1 cellular context compared by ENCODE assay signal in the genomic region with DNA sequence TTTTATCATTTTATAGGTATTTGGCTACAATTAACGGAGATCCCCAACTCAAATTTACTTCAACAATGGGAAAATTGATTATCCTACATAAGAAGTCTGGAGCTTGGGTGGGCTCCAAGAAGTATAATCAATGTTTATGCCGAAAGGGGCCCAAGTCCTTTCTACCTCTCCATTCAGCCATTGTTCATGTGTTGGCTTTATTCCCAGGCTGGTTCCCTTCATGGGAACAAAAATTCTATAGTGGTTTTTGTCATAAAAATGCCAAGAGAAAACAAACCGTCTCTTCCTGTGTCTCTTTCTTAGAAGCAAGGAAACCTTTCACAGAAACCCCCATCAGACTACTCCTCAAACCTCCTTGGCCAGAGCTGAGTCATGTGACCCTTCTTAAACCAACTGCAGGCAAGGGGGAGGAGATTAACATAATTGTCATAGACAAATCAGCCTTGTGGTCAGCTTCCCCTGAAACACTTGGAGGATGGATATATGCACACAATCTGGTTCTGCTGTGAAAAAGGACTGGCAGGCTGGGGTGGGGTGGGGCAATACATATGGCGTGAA.
TF ChIP-seq lines count a peak whose summit lies in the region.

No MANE protein-coding gene starts in this region.

TF ChIP-seq in Ishikawa, 13 proteins besides CTCF, POLR2A, EP300 and RAD21 (continued from another document):
- TF ChIP-seq EGR1 (IDR thresholded peaks at IDR 0.05) (no peak), YY1 (IDR thresholded peaks at IDR 0.05; ENCODE audit: low read depth) (no peak), TCF12 (IDR thresholded peaks at IDR 0.05; ENCODE audit: low read depth) (no peak), USF1 (IDR thresholded peaks at IDR 0.05) (peak; percentile 59; the same call in 1 of the 2 replicates), FOXM1 (IDR thresholded peaks at IDR 0.05; ENCODE audit: borderline replicate concordance, low read depth) (no peak), MAX (IDR thresholded peaks at IDR 0.05) (no peak)
